In genomic region chr4:94462572-94462971, GRCh38 we compare ENCODE assay signal across 19 cellular contexts.
"Had no signal": no experiment of that assay in that cellular context is flagged by ENCODE, and none has a peak within 500 bp of the region (broad histone marks: within the 10 kb centered on the region; RNA-seq: fewer than 3 reads in every experiment).

No MANE protein-coding gene starts in this region.

- H3K36me3 ChIP-seq: neural progenitor cell, thyroid gland, uterus had no signal

- H3K27ac ChIP-seq: body of pancreas, neural progenitor cell, thyroid gland, uterus had no signal

- ATAC-seq: activated naive CD4-positive, alpha-beta T cell treated with anti-CD3 and anti-CD28 coated beads, Interleukin-2, amount 50 U/mL, for 72 hours; activated T-cell treated with anti-CD3 and anti-CD28 coated beads, Interleukin-2, amount 50 U/mL, for 72 hours; body of pancreas; stimulated activated naive B cell treated with anti-CD40 and anti-IgM and Interleukin-4, amounts not matched to agents 10 μg/mL and 1 μg/mL and 100 μg/mL, for 72 hours had no signal

- H3K9ac ChIP-seq: neural progenitor cell had no signal

- H3K4me2 ChIP-seq: neural progenitor cell had no signal

- DNase-seq: activated B cell treated with CpG ODN at 0.5 μM for 24 hours; activated CD4-positive, alpha-beta T cell treated with anti-CD3 and anti-CD28 coated beads, Interleukin-2, amount 10 ng/mL, durations not matched to agents 24 days and 14 days; activated CD8-positive, alpha-beta memory T cell treated with anti-CD3 and anti-CD28 coated beads, Interleukin-2, amount 50 U/mL, for 48 hours; activated gamma-delta T cell; activated T-cell treated with anti-CD3 and anti-CD28 coated beads, Interleukin-2, amount 50 U/mL, for 72 hours; amygdala; body of pancreas; effector memory CD4-positive, alpha-beta T cell; hypothalamus; naive B cell; retina; stimulated activated CD4-positive, alpha-beta T cell treated with anti-CD3 and anti-CD28 coated beads, Interleukin-15, amount 100 ng/mL, for 24 hours; stimulated activated CD4-positive, alpha-beta T cell treated with anti-CD3 and anti-CD28 coated beads, Interleukin-4, amount 100 ng/mL, for 1 hour; stimulated activated naive B cell treated with anti-CD40 and anti-IgM and Interleukin-4, amounts not matched to agents 10 μg/mL and 1 μg/mL and 100 μg/mL, for 72 hours; T-helper 2 cell; thyroid gland; uterus had no signal

- H2AFZ ChIP-seq: neural progenitor cell had no signal

- H3K9me3 ChIP-seq: body of pancreas, thyroid gland, uterus had no signal

- H3K27me3 ChIP-seq: body of pancreas, neural progenitor cell, thyroid gland, uterus had no signal

- H3K4me3 ChIP-seq: body of pancreas, neural progenitor cell, thyroid gland, uterus had no signal
